Comparison of ENCODE assay signal across 11 cellular contexts in genomic region chr5:139461698-139462097, GRCh38. TPM values are rescaled to one million over a fixed set of nuclear protein-coding genes. Genes with fewer than 3 reads are reported as not detected.
A peak's percentile ranks its signal among the peaks of the same experiment; 100 is the strongest.
DNase-seq lines count a peak whose midpoint lies in the region; ATAC-seq lines count a peak whose summit lies in the region.
"Had no signal": no experiment of that assay in that cellular context is flagged by ENCODE, and none has a peak within 500 bp of the region (broad histone marks: within the 10 kb centered on the region; RNA-seq: fewer than 3 reads in every experiment).

No MANE protein-coding gene starts in this region.

- peak overlapping the region; percentile 59; the same call in 1 of the 2 replicates for H3K27ac ChIP-seq in HUES64 (ENCODE audit: low read depth, low read length)
- peak overlapping the region; percentile 75 for H3K27ac ChIP-seq in subcutaneous abdominal adipose tissue (ENCODE audit: low read depth, low read length)
- H3K27ac ChIP-seq: HL-60 had no signal

- WGBS in HUES64 = 72% methylated on average over 5 of the region's 5 CpGs

- no peaks in the 10 kb centered on the region for H3K9me3 ChIP-seq in HUES64 (ENCODE audit: insufficient read depth, low read depth, low read length)
- no peaks in the 10 kb centered on the region for H3K9me3 ChIP-seq in subcutaneous abdominal adipose tissue (ENCODE audit: control insufficient read depth in 5 of 5, low read length in 5 of 5)

- intact Hi-C loops in sciatic nerve (cut with DNase I) = no loop called here

- H3K4me3 ChIP-seq in HUES64 (ENCODE audit: low read length) (no peak overlapping the region), subcutaneous abdominal adipose tissue (ENCODE audit: low read depth in 1 of 5, low read length in 5 of 5) (peak overlapping the region; percentile 22 to 71 (median 64))

- DNase-seq in astrocyte of the hippocampus (ENCODE audit: low read depth, low spot score) = peak; percentile 72
- DNase-seq in iPS-NIHi7 (ENCODE audit: extremely low spot score) = peak; percentile 21
- DNase-seq in NCI-H1436 (lab: John Stamatoyannopoulos, UW) = no peak
- DNase-seq in DMS 273 (lab: John Stamatoyannopoulos, UW; ENCODE audit: unreplicated experiment) = no peak
- no peak for DNase-seq in sciatic nerve (ENCODE audit: low spot score)
- DNase-seq: activated CD8-positive, alpha-beta T cell treated with anti-CD3 and anti-CD28 coated beads for 36 hours had no signal

- H3K9ac ChIP-seq in HUES64 (ENCODE audit: low read depth, low read length) (no peak overlapping the region), subcutaneous abdominal adipose tissue (ENCODE audit: low read length in 5 of 5) (peak overlapping the region in 3 of 5 donors; percentile 47 to 68 (median 62))

- H3K36me3 ChIP-seq in HUES64 (ENCODE audit: insufficient read depth, low read length) = no peaks in the 10 kb centered on the region
- peaks cover 0 to 12% (median 8%) of the 10 kb centered on the region in 5 donors for H3K36me3 ChIP-seq in subcutaneous abdominal adipose tissue (ENCODE audit: control insufficient read depth in 5 of 5, insufficient read depth in 5 of 5, low read length in 5 of 5)

- peaks cover 20% of the 10 kb centered on the region for H3K4me1 ChIP-seq in HUES64 (ENCODE audit: insufficient read depth, low read length)
- H3K4me1 ChIP-seq in subcutaneous abdominal adipose tissue (ENCODE audit: control insufficient read depth in 5 of 5, insufficient read depth in 5 of 5, low read length in 5 of 5) = peaks cover 0 to 37% (median 5%) of the 10 kb centered on the region in 5 donors

- no peaks in the 10 kb centered on the region for H3K27me3 ChIP-seq in HUES64 (ENCODE audit: insufficient read depth, low read length)
- no peaks in the 10 kb centered on the region for H3K27me3 ChIP-seq in subcutaneous abdominal adipose tissue (ENCODE audit: control insufficient read depth in 5 of 5, insufficient read depth in 4 of 5, low read length in 5 of 5)

- ATAC-seq in HG02763 (IDR thresholded peaks at IDR 0.05; ENCODE audit: unreplicated experiment) = no peak
- no peak for ATAC-seq in sciatic nerve
- ATAC-seq: activated CD8-positive, alpha-beta T cell treated with anti-CD3 and anti-CD28 coated beads for 36 hours; HCT116 had no signal

RNA-seq across cellular contexts. Expression of gene ECSCR, which starts 0.8 kb away (rescaled TPM):
- polyA plus RNA-seq in HUES64 (2013, experiment 1 of 2) = 3.5 TPM
- 4.6 TPM for polyA plus RNA-seq in HUES64 (2013, experiment 2 of 2)
- 32.3 TPM for total RNA-seq in sciatic nerve

RNA-seq across cellular contexts. Expression of gene SMIM33, which starts 9.1 kb away (rescaled TPM):
- polyA plus RNA-seq in HUES64 (2013, experiment 1 of 2) = not detected
- polyA plus RNA-seq in HUES64 (2013, experiment 2 of 2) = not detected
- not detected for total RNA-seq in sciatic nerve

RNA-seq across cellular contexts. Expression of gene STING1, which starts 20.9 kb away (rescaled TPM):
- 0.10 TPM for polyA plus RNA-seq in HUES64 (2013, experiment 1 of 2)
- polyA plus RNA-seq in HUES64 (2013, experiment 2 of 2) = 0.32 TPM
- total RNA-seq in sciatic nerve = 94.5 TPM

RNA-seq across cellular contexts. Expression of gene DNAJC18, which starts 22.4 kb away (rescaled TPM):
- 20.7 TPM for polyA plus RNA-seq in HUES64 (2013, experiment 1 of 2)
- polyA plus RNA-seq in HUES64 (2013, experiment 2 of 2) = 27.8 TPM
- 29.6 TPM for total RNA-seq in sciatic nerve

RNA-seq across cellular contexts. Expression of gene SPATA24, which starts 57.8 kb away (rescaled TPM):
- 6.0 TPM for polyA plus RNA-seq in HUES64 (2013, experiment 1 of 2)
- polyA plus RNA-seq in HUES64 (2013, experiment 2 of 2) = 8.4 TPM
- total RNA-seq in sciatic nerve = 4.0 TPM

Comparison
In these comparisons a context has a peak if more than half of its experiments do, and no peak if none do; other contexts are left out.
1. DNase-seq: peak in astrocyte of the hippocampus (single experiment) and iPS-NIHi7 (single experiment); none in NCI-H1436 (single experiment), DMS 273 (single experiment) and sciatic nerve (single experiment).